In the genomic region with DNA sequence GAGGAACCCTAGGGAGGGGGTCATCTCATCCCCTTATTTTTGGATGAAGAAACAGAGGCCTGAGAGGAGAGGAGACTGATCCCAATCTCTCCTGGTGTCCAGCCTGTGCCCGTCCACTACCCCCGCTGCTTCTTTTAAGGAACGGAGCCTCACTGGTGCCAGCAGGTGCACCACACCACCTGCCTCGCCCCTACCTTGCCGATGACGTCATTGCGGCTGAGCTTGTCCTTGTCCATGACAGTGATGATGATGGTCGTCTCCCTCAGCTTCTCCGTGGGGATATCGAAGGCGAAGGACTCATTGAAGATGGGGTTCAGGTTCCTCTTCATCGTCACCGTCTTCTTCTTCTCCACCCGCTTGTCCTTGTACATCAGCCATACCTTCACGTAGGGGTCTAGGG, we compare ENCODE assay signal across 1 cellular context.
A peak's percentile ranks its signal among the peaks of the same experiment; 100 is the strongest.
TF ChIP-seq lines count a peak whose summit lies in the region.

No MANE protein-coding gene starts in this region.

TF ChIP-seq in K562, 482 proteins besides CTCF, POLR2A, EP300 and RAD21:
- TF ChIP-seq CGGBP1 (CRISPR knock-in tag; IDR thresholded peaks at IDR 0.05) = no peak
- peak; percentile 78; the same call in 1 of the 2 replicates for TF ChIP-seq ATF2 (CRISPR knock-in tag; IDR thresholded peaks at IDR 0.05)
- no peak for TF ChIP-seq ATF1 (CRISPR knock-in tag; IDR thresholded peaks at IDR 0.05)
- peak; percentile 70 for TF ChIP-seq ATF1 (tag; IDR thresholded peaks at IDR 0.05)
- TF ChIP-seq JUND (IDR thresholded peaks at IDR 0.05; ENCODE audit: borderline replicate concordance, low read depth, low read length) = peak; percentile 45
- TF ChIP-seq JUND (tag; IDR thresholded peaks at IDR 0.05; ENCODE audit: borderline replicate concordance, low read depth, low read length) = peak; percentile 50; the same call in 1 of the 3 replicates
- TF ChIP-seq JUNB (CRISPR knock-in tag; conservative IDR thresholded peaks at IDR 0.05) = 0 out of 2 replicates have a peak, but pooled peaks have one; percentile 40
- TF ChIP-seq ATF7 (IDR thresholded peaks at IDR 0.05) = peak; percentile 74
- TF ChIP-seq ATF3 (IDR thresholded peaks at IDR 0.05) = peak; percentile 84
- no peak for TF ChIP-seq ATF3 (CRISPR knock-in tag; conservative IDR thresholded peaks at IDR 0.05)
- TF ChIP-seq ZNF77 (CRISPR knock-in tag; IDR thresholded peaks at IDR 0.05) = no peak
